In the genomic region with DNA sequence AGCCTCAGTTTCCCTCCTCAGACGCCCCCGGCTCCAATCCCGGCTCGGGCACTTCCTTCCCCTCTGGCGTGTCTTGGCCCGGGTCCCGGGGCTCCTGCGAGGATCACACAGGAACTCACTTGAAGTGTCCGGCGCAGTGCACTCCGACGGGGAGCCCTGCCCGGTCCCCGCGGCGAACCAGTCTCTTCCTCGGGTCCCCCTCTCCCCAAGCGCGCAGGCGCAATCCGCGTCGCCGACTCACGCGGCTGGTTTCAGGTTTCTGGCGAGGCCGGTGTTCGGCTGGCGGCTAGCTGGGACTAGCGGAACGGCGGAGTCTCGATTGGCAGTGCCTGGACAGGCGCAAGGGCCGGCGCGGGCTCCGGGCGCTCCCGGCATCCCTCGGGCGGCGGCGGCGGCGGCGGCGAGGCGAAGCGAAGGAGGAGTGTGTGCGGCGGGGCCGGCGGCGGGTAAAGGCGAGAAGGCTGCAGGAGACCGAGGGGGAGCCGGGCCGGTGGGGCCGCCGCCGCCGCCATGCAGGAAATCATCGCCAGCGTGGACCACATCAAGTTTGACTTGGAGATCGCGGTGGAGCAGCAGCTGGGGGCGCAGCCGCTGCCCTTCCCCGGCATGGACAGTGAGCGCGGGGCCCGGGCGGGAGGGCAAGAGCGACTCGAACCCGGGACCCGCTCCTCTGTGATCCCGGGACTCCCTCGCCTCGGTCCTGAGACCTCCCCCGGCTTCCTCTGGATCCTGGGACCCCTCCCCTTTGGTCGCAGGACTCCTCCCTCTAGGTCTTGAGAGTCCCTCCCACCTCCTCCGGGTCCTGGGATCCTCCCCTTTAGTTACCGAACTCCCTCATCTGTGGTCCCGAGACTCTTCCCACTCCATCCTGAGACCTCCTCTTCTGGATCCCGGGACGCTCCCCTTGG, we compare ENCODE assay signal across 8 cellular contexts. TPM values are rescaled to one million over a fixed set of nuclear protein-coding genes. Genes with fewer than 3 reads are reported as not detected.
DNase-seq lines count a peak whose midpoint lies in the region; ATAC-seq and TF ChIP-seq lines count a peak whose summit lies in the region.

A gene (plus strand): TSS at position 371 of the 908 bp plus-strand sequence. CDS start 140 bp downstream, at position 511.
A gene with protein sequence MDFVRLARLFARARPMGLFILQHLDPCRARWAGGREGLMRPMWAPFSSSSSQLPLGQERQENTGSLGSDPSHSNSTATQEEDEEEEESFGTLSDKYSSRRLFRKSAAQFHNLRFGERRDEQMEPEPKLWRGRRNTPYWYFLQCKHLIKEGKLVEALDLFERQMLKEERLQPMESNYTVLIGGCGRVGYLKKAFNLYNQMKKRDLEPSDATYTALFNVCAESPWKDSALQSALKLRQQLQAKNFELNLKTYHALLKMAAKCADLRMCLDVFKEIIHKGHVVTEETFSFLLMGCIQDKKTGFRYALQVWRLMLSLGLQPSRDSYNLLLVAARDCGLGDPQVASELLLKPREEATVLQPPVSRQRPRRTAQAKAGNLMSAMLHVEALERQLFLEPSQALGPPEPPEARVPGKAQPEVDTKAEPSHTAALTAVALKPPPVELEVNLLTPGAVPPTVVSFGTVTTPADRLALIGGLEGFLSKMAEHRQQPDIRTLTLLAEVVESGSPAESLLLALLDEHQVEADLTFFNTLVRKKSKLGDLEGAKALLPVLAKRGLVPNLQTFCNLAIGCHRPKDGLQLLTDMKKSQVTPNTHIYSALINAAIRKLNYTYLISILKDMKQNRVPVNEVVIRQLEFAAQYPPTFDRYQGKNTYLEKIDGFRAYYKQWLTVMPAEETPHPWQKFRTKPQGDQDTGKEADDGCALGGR (minus strand): TSS at position 226 of the 908 bp plus-strand sequence. CDS start 3,556 bp downstream, outside the sequence.

- no peak for TF ChIP-seq CTCF in OCI-LY7 (conservative IDR thresholded peaks at IDR 0.05; ENCODE audit: low read length)
- TF ChIP-seq CTCF in epithelial cell of proximal tubule (conservative IDR thresholded peaks at IDR 0.05; ENCODE audit: low read depth, low read length): no peak

- H3K4me2 ChIP-seq in OCI-LY7 (ENCODE audit: low read length): peak within 1 kb of the TSS; percentile 93

- peaks cover 30% of the 10 kb centered on the region for H3K36me3 ChIP-seq in OCI-LY7 (ENCODE audit: insufficient read depth, low read length)

- DNase-seq in DMS 273 treated with DMSO at 0.1 percent for 48 hours (lab: John Stamatoyannopoulos, UW): peak; percentile 90
- DNase-seq in HuH-7 (ENCODE audit: low spot score): peak; percentile 100
- DNase-seq in OCI-LY7 (ENCODE audit: low spot score): peak; percentile 95
- peak; percentile 82 for DNase-seq in activated T-cell treated with anti-CD3 and anti-CD28 coated beads for 4 hours
- peak; percentile 44 for DNase-seq in epithelial cell of proximal tubule (ENCODE audit: low read depth)
- peak; percentile 95 for DNase-seq in mucosa of gallbladder (ENCODE audit: low spot score)
- DNase-seq in stimulated activated CD8-positive, alpha-beta memory T cell treated with anti-CD3 and anti-CD28 coated beads, Interleukin-4, amount 100 ng/mL, for 24 hours (ENCODE audit: low read depth): peak; percentile 88

- no peaks in the 10 kb centered on the region for H3K9me3 ChIP-seq in OCI-LY7 (ENCODE audit: low read length)

- H2AFZ ChIP-seq in OCI-LY7 (ENCODE audit: low read length): peak within 1 kb of the TSS; percentile 77

- BruUV-seq in OCI-LY7 (replicated peaks; lab: Mats Ljungman, UMichigan): no TSS peak

- peaks cover 37% of the 10 kb centered on the region for H3K79me2 ChIP-seq in OCI-LY7 (ENCODE audit: insufficient read depth, low read depth, low read length)

- POLR2A ChIA-PET in OCI-LY7 (lab: Charles Lee): interaction anchor here (0.6 to 1.3 kb wide), 5 partner anchors 30 to 1267 kb away, joined by 3 to 11 read pairs (median 3); a partner anchor contains a TSS

- no peaks in the 10 kb centered on the region for H3K9me2 ChIP-seq in OCI-LY7 (ENCODE audit: insufficient read depth, low read length)

- CTCF ChIA-PET in OCI-LY7 (lab: Charles Lee; ENCODE audit: unreplicated experiment): interaction anchor here (0.5 kb wide), 1 partner anchor 1539 kb away, joined by 4 read pairs; no protein-coding TSS in a partner anchor

- H3K27ac ChIP-seq in OCI-LY7 (ENCODE audit: low read depth, low read length, poor library complexity, severe bottlenecking): peak within 1 kb of the TSS; percentile 46

- peak; percentile 75 for ATAC-seq in GM21526 (IDR thresholded peaks at IDR 0.05; ENCODE audit: low FRiP score, unreplicated experiment)

- H3K4me3 ChIP-seq in OCI-LY7 (ENCODE audit: low read depth, low read length, poor library complexity, severe bottlenecking): peak within 1 kb of the TSS; percentile 86
- H3K4me3 ChIP-seq in epithelial cell of proximal tubule (ENCODE audit: low read depth, low read length): peak within 1 kb of the TSS; percentile 100

- peaks cover 18% of the 10 kb centered on the region for H3K4me1 ChIP-seq in OCI-LY7 (ENCODE audit: insufficient read depth, low read length, poor library complexity, severe bottlenecking)

- H4K20me1 ChIP-seq in OCI-LY7 (ENCODE audit: insufficient read depth, low read length): peaks cover 11% of the 10 kb centered on the region

- intact Hi-C loops in OCI-LY7 (cut with micrococcal nuclease; ENCODE audit: unreplicated experiment): loop anchor here (1.0 to 2.0 kb wide), 2 partner anchors 28 to 31 kb away; a partner anchor contains a TSS

RNA-seq across cellular contexts. Expression of the first gene that starts in this region (rescaled TPM):
- 75.3 and 84.4 TPM in 2 replicates for total RNA-seq in OCI-LY7 (2014; rRNA removed; shearing (Covaris generic))
- 88.6 and 91.9 TPM in 2 replicates for total RNA-seq in OCI-LY7 (2022)
- 15.8 and 43.1 TPM in 2 replicates for total RNA-seq in epithelial cell of proximal tubule
- total RNA-seq in mucosa of gallbladder: 29.0 TPM

RNA-seq across cellular contexts. Expression of the second gene that starts in this region (rescaled TPM):
- total RNA-seq in OCI-LY7 (2014; rRNA removed; shearing (Covaris generic)): 11.0 and 11.1 TPM in 2 replicates
- 7.6 and 11.3 TPM in 2 replicates for total RNA-seq in OCI-LY7 (2022)
- total RNA-seq in epithelial cell of proximal tubule: 4.0 and 7.2 TPM in 2 replicates
- 4.9 TPM for total RNA-seq in mucosa of gallbladder

Comparison
In these comparisons a context has a peak if more than half of its experiments do, and no peak if none do; other contexts are left out.
1. Peak in every context shown above with its lines: DNase-seq, ATAC-seq, H3K4me3 ChIP-seq and H3K27ac ChIP-seq.
2. DNase-seq: peak in every context shown above with its lines; median percentile 100 in HuH-7; 95 in OCI-LY7; 95 in mucosa of gallbladder; 90 in DMS 273 treated with DMSO at 0.1 percent for 48 hours; 88 in stimulated activated CD8-positive, alpha-beta memory T cell treated with anti-CD3 and anti-CD28 coated beads, Interleukin-4, amount 100 ng/mL, for 24 hours; 82 in activated T-cell treated with anti-CD3 and anti-CD28 coated beads for 4 hours; 44 in epithelial cell of proximal tubule.